ENCODE assay signal across 8 cellular contexts in genomic region chr22:39306456-39307361, GRCh38. TPM values are rescaled to one million over a fixed set of nuclear protein-coding genes. Genes with fewer than 3 reads are reported as not detected.
DNase-seq lines count a peak whose midpoint lies in the region; ATAC-seq, FAIRE-seq and TF ChIP-seq lines count a peak whose summit lies in the region.

No MANE protein-coding gene starts in this region.

- no peak for FAIRE-seq in small intestine (lab: Jason Lieb, UNC)

- ATAC-seq in GM19463 (IDR thresholded peaks at IDR 0.05; ENCODE audit: unreplicated experiment): no peak
- no peak for ATAC-seq in GM21360 (IDR thresholded peaks at IDR 0.05; ENCODE audit: unreplicated experiment)

- H3K4me3 ChIP-seq in Loucy (ENCODE audit: low read length, poor library complexity, severe bottlenecking): no peak overlapping the region
- H3K4me3 ChIP-seq in small intestine (ENCODE audit: low read depth in 1 of 2, low read length in 2 of 2): no peak overlapping the region

- H3F3A ChIP-seq in Loucy (ENCODE audit: low read depth): peaks cover 1% of the 10 kb centered on the region; the same call in 1 of the 2 replicates

- no peak overlapping the region for H3K9ac ChIP-seq in Loucy (ENCODE audit: low read depth, low read length, poor library complexity, severe bottlenecking)

- H3K9me2 ChIP-seq in Loucy (replicated peaks; ENCODE audit: low read depth, low read length): no peaks in the 10 kb centered on the region

- H3K79me2 ChIP-seq in Loucy (ENCODE audit: insufficient read depth, low read length): no peaks in the 10 kb centered on the region

- peaks cover 8% of the 10 kb centered on the region; the same call in 1 of the 2 replicates for H3K36me3 ChIP-seq in Loucy (ENCODE audit: insufficient read depth, low read length)
- no peaks in the 10 kb centered on the region for H3K36me3 ChIP-seq in small intestine (ENCODE audit: control insufficient read depth in 2 of 2, insufficient read depth in 2 of 2, low read length in 2 of 2)

- peaks cover 2% of the 10 kb centered on the region for H4K20me1 ChIP-seq in Loucy (ENCODE audit: insufficient read depth, low read length, poor library complexity, severe bottlenecking)

- no peaks in the 10 kb centered on the region for H3K27me3 ChIP-seq in Loucy (ENCODE audit: insufficient read depth, low read length, poor library complexity, severe bottlenecking)
- no peaks in the 10 kb centered on the region for H3K27me3 ChIP-seq in small intestine (ENCODE audit: control insufficient read depth in 2 of 2, insufficient read depth in 2 of 2, low read length in 2 of 2)

- no peak overlapping the region for H3K27ac ChIP-seq in small intestine (ENCODE audit: low read depth in 1 of 2, low read length in 1 of 2)

- H3K4me1 ChIP-seq in Loucy (ENCODE audit: insufficient read depth, low read length, poor library complexity, severe bottlenecking): no peaks in the 10 kb centered on the region
- peaks cover 0 to 2% of the 10 kb centered on the region in 2 donors for H3K4me1 ChIP-seq in small intestine (ENCODE audit: control insufficient read depth in 2 of 2, insufficient read depth in 1 of 2, low read depth in 1 of 2, low read length in 1 of 2)

- no peak overlapping the region for H3K4me2 ChIP-seq in Loucy (ENCODE audit: low read depth, low read length, poor library complexity, severe bottlenecking)

- H2AFZ ChIP-seq in Loucy (ENCODE audit: low read length): no peak overlapping the region

- DNase-seq in COLO668 (lab: John Stamatoyannopoulos, UW; ENCODE audit: unreplicated experiment) (peak; percentile 67), activated T-cell treated with anti-CD3 and anti-CD28 coated beads for 4 hours (peak; percentile 46), globus pallidus (ENCODE audit: low spot score) (peak; percentile 38), small intestine (no peak)
- DNase-seq in stimulated activated CD8-positive, alpha-beta memory T cell treated with anti-CD3 and anti-CD28 coated beads, Interleukin-12 subunit alpha, Interleukin-12 subunit beta, amount 100 ng/mL, for 4 hours (ENCODE audit: low read depth): peak; percentile 30

- TF ChIP-seq CTCF in Loucy (conservative IDR thresholded peaks at IDR 0.05; ENCODE audit: low read length): peak; percentile 73

- no peaks in the 10 kb centered on the region for H3K9me3 ChIP-seq in Loucy (ENCODE audit: insufficient read depth, low read depth, low read length)
- H3K9me3 ChIP-seq in small intestine (ENCODE audit: control insufficient read depth, low read depth): no peaks in the 10 kb centered on the region

- 69 to 75% (median 74%) methylated on average over 14 of the region's 14 CpGs for WGBS in small intestine, 3 donors

RNA-seq across cellular contexts. Expression of gene RPL3, which starts 12.7 kb away (rescaled TPM):
- polyA plus RNA-seq in small intestine: 1,000 to 10,000 TPM; 1,757 to 4,298 (median 3,624) TPM

RNA-seq across cellular contexts. Expression of gene SYNGR1, which starts 43.1 kb away (rescaled TPM):
- polyA plus RNA-seq in small intestine: 10 to 100 TPM in 1 of 3 donors, 1 to 10 TPM in 1, not detected in 1; 1.4 to 10.7 TPM
